In genomic region chr5:2756764-2757163, GRCh38 we compare ENCODE assay signal across 1 cellular context.
TF ChIP-seq lines count a peak whose summit lies in the region.

No MANE protein-coding gene starts in this region.

TF ChIP-seq in H1, 55 proteins besides CTCF, POLR2A, EP300 and RAD21:
- TF ChIP-seq, protein P1, sequence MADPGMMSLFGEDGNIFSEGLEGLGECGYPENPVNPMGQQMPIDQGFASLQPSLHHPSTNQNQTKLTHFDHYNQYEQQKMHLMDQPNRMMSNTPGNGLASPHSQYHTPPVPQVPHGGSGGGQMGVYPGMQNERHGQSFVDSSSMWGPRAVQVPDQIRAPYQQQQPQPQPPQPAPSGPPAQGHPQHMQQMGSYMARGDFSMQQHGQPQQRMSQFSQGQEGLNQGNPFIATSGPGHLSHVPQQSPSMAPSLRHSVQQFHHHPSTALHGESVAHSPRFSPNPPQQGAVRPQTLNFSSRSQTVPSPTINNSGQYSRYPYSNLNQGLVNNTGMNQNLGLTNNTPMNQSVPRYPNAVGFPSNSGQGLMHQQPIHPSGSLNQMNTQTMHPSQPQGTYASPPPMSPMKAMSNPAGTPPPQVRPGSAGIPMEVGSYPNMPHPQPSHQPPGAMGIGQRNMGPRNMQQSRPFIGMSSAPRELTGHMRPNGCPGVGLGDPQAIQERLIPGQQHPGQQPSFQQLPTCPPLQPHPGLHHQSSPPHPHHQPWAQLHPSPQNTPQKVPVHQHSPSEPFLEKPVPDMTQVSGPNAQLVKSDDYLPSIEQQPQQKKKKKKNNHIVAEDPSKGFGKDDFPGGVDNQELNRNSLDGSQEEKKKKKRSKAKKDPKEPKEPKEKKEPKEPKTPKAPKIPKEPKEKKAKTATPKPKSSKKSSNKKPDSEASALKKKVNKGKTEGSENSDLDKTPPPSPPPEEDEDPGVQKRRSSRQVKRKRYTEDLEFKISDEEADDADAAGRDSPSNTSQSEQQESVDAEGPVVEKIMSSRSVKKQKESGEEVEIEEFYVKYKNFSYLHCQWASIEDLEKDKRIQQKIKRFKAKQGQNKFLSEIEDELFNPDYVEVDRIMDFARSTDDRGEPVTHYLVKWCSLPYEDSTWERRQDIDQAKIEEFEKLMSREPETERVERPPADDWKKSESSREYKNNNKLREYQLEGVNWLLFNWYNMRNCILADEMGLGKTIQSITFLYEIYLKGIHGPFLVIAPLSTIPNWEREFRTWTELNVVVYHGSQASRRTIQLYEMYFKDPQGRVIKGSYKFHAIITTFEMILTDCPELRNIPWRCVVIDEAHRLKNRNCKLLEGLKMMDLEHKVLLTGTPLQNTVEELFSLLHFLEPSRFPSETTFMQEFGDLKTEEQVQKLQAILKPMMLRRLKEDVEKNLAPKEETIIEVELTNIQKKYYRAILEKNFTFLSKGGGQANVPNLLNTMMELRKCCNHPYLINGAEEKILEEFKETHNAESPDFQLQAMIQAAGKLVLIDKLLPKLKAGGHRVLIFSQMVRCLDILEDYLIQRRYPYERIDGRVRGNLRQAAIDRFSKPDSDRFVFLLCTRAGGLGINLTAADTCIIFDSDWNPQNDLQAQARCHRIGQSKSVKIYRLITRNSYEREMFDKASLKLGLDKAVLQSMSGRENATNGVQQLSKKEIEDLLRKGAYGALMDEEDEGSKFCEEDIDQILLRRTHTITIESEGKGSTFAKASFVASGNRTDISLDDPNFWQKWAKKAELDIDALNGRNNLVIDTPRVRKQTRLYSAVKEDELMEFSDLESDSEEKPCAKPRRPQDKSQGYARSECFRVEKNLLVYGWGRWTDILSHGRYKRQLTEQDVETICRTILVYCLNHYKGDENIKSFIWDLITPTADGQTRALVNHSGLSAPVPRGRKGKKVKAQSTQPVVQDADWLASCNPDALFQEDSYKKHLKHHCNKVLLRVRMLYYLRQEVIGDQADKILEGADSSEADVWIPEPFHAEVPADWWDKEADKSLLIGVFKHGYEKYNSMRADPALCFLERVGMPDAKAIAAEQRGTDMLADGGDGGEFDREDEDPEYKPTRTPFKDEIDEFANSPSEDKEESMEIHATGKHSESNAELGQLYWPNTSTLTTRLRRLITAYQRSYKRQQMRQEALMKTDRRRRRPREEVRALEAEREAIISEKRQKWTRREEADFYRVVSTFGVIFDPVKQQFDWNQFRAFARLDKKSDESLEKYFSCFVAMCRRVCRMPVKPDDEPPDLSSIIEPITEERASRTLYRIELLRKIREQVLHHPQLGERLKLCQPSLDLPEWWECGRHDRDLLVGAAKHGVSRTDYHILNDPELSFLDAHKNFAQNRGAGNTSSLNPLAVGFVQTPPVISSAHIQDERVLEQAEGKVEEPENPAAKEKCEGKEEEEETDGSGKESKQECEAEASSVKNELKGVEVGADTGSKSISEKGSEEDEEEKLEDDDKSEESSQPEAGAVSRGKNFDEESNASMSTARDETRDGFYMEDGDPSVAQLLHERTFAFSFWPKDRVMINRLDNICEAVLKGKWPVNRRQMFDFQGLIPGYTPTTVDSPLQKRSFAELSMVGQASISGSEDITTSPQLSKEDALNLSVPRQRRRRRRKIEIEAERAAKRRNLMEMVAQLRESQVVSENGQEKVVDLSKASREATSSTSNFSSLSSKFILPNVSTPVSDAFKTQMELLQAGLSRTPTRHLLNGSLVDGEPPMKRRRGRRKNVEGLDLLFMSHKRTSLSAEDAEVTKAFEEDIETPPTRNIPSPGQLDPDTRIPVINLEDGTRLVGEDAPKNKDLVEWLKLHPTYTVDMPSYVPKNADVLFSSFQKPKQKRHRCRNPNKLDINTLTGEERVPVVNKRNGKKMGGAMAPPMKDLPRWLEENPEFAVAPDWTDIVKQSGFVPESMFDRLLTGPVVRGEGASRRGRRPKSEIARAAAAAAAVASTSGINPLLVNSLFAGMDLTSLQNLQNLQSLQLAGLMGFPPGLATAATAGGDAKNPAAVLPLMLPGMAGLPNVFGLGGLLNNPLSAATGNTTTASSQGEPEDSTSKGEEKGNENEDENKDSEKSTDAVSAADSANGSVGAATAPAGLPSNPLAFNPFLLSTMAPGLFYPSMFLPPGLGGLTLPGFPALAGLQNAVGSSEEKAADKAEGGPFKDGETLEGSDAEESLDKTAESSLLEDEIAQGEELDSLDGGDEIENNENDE (IDR thresholded peaks at IDR 0.05; ENCODE audit: insufficient replicate concordance, low read length) = no peak
- TF ChIP-seq TAF7 (optimal IDR thresholded peaks at IDR 0.05; ENCODE audit: borderline replicate concordance, low read depth, low read length) (no peak), CHD2 (IDR thresholded peaks at IDR 0.05; ENCODE audit: low read length) (no peak), BCL11A (IDR thresholded peaks at IDR 0.05; ENCODE audit: low read depth in 2 of 2, low read length in 2 of 2) (no peak), ZNF274 (IDR thresholded peaks at IDR 0.05; ENCODE audit: borderline replicate concordance, extremely low read depth, low read length) (no peak), BRCA1 (IDR thresholded peaks at IDR 0.05; ENCODE audit: low read depth, low read length) (no peak), SIRT6 (IDR thresholded peaks at IDR 0.05; ENCODE audit: low read length) (no peak), CEBPB (IDR thresholded peaks at IDR 0.05; ENCODE audit: low read depth, low read length) (no peak), BACH1 (IDR thresholded peaks at IDR 0.05; ENCODE audit: low read length) (no peak), JUN (IDR thresholded peaks at IDR 0.05; ENCODE audit: low read depth, low read length) (no peak), KDM4A (IDR thresholded peaks at IDR 0.05; ENCODE audit: low read depth, low read length, severe bottlenecking) (peak; percentile 49), EZH2 (IDR thresholded peaks at IDR 0.05; ENCODE audit: low read depth, low read length, severe bottlenecking) (no peak), CBX5 (IDR thresholded peaks at IDR 0.05; ENCODE audit: low read depth, low read length) (no peak), SUZ12 (IDR thresholded peaks at IDR 0.05; ENCODE audit: low read length) (no peak), PHF8 (conservative IDR thresholded peaks at IDR 0.05; ENCODE audit: low read depth, low read length) (0 out of 2 replicates have a peak, but pooled peaks have one; percentile 3), KDM1A (IDR thresholded peaks at IDR 0.05; ENCODE audit: borderline replicate concordance, low read length) (no peak), RXRA (IDR thresholded peaks at IDR 0.05; ENCODE audit: insufficient read depth, low read depth, low read length) (no peak), E2F6 (IDR thresholded peaks at IDR 0.05) (no peak), SP2 (IDR thresholded peaks at IDR 0.05; ENCODE audit: low read length) (no peak), JUND (IDR thresholded peaks at IDR 0.05; ENCODE audit: low read length) (no peak), EGR1 (IDR thresholded peaks at IDR 0.05; ENCODE audit: borderline replicate concordance, low read depth, low read length) (no peak), SIX5 (IDR thresholded peaks at IDR 0.05; ENCODE audit: low read depth, low read length) (no peak), RNF2 (IDR thresholded peaks at IDR 0.05; ENCODE audit: borderline replicate concordance, low read depth, low read length, missing control alignments, poor library complexity, severe bottlenecking) (no peak), ASH2L (IDR thresholded peaks at IDR 0.05; ENCODE audit: low read length) (peak; percentile 66), MAFK (IDR thresholded peaks at IDR 0.05; ENCODE audit: low read depth, low read length) (no peak), HDAC2 (IDR thresholded peaks at IDR 0.05; ENCODE audit: borderline replicate concordance in 1 of 2, low read depth in 2 of 2, low read length in 2 of 2) (0 out of 4 replicates have a peak, but pooled peaks have one; percentile 7 to 30), SP1 (IDR thresholded peaks at IDR 0.05; ENCODE audit: low read depth, low read length) (no peak), POU5F1 (IDR thresholded peaks at IDR 0.05; ENCODE audit: low read depth, low read length) (no peak), HDAC6 (IDR thresholded peaks at IDR 0.05; ENCODE audit: low read depth, low read length) (no peak), USF2 (IDR thresholded peaks at IDR 0.05; ENCODE audit: low read length) (no peak)
